Comparison of ENCODE assay signal across 8 cellular contexts in the genomic region with DNA sequence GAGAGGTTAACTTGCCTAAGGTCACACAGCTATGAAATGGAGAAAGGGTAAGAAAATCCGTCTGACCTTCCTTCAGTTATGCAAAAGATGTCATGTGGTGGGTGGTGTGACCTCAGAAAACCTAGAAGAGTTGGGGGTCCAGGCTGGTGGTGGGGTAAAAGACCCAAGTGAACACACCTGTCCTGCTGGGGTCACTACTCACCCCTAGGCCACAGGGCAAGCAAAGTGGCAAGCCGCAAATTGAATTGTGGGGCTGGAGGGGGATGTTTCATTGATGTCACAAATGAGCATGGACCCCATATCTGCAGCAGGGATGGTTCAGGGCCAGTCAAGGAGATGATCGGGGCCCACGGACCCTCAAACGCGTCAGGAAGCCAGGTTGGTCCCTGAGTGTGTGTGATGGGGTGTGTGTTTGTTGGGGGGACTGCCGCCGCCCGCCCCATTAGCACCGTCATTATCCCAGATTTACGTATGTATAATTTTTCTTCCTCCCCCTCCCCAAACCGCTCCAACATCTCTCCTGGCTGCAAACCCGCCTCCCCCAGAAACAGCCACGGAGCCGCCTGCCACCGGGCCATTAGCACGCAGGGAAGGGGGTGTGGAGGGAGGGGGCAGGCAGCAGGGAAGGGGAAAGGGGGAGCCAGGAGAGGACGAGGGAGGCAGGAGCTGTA.
DNase-seq lines count a peak whose midpoint lies in the region; ATAC-seq, FAIRE-seq and TF ChIP-seq lines count a peak whose summit lies in the region.
"Not testable (repeated sequence)": the region's sequence is repeated elsewhere in the genome, so short reads cannot be mapped to it uniquely, and the experiment has no call there.

No MANE protein-coding gene starts in this region.

- not testable (repeated sequence) for H3K27me3 ChIP-seq in BLaER1; K562 (ENCODE audit: control insufficient read depth in 2 of 2, insufficient read depth in 2 of 2, low read length in 2 of 2); osteoblast (ENCODE audit: insufficient read depth, low read length); stomach

- in situ Hi-C loops in K562 (cut with MboI) = not testable (repeated sequence)

- peak overlapping the region; percentile 63; the same call in 1 of the 2 replicates for H3K27ac ChIP-seq in BLaER1
- H3K27ac ChIP-seq in K562 (ENCODE audit: extremely low read depth, low read depth, low read length); osteoblast (ENCODE audit: low read depth, low read length); stomach: not testable (repeated sequence)

- not testable (repeated sequence) for TF ChIP-seq POLR2A in K562 (conservative IDR thresholded peaks at IDR 0.05); stomach (IDR thresholded peaks at IDR 0.05)

- peak overlapping the region; percentile 56; the same call in 1 of the 2 replicates for H3K4me3 ChIP-seq in BLaER1
- not testable (repeated sequence) for H3K4me3 ChIP-seq in K562; osteoblast (ENCODE audit: insufficient read depth, low read length)
- peak overlapping the region; percentile 54 for H3K4me3 ChIP-seq in fibroblast of villous mesenchyme (ENCODE audit: low read depth, low read length)
- peak overlapping the region; percentile 45 to 56 (median 52) for H3K4me3 ChIP-seq in stomach

- TF ChIP-seq EP300 in K562 (IDR thresholded peaks at IDR 0.05; ENCODE audit: low read length); stomach (IDR thresholded peaks at IDR 0.05): not testable (repeated sequence)

- 0 out of 2 replicates have a peak overlapping the region, but pooled peaks have one; percentile 31 for H2AFZ ChIP-seq in K562 (ENCODE audit: low read depth, low read length)
- not testable (repeated sequence) for H2AFZ ChIP-seq in osteoblast (ENCODE audit: low read length)

- H3K27me3 Mint-ChIP-seq in IgD-negative memory B cell; WTC11 (ENCODE audit: low read depth): not testable (repeated sequence)

- not testable (repeated sequence) for H4K20me1 ChIP-seq in BLaER1; K562 (replicated peaks; ENCODE audit: control insufficient read depth, insufficient read depth, low read length); osteoblast (ENCODE audit: insufficient read depth, low read length)

- H3K27ac Mint-ChIP-seq in IgD-negative memory B cell = peak overlapping the region in 1 of 3 donors; percentile 47
- H3K27ac Mint-ChIP-seq in WTC11 = peak overlapping the region; percentile 63

- H3K9me1 ChIP-seq in K562 (ENCODE audit: control insufficient read depth, insufficient read depth, low read length) = not testable (repeated sequence)

- not testable (repeated sequence) for TF ChIP-seq CTCF in WTC11 (IDR thresholded peaks at IDR 0.05); K562 (IDR thresholded peaks at IDR 0.05 in 2 of 3, conservative IDR thresholded peaks at IDR 0.05 in 1 of 3; ENCODE audit: insufficient read depth in 2 of 3, low read depth in 1 of 3, low read length in 3 of 3); fibroblast of villous mesenchyme (IDR thresholded peaks at IDR 0.05; ENCODE audit: insufficient read depth, low read depth, low read length); osteoblast (IDR thresholded peaks at IDR 0.05; ENCODE audit: extremely low read depth, low read depth, low read length); stomach (IDR thresholded peaks at IDR 0.05)

- TF ChIP-seq RAD21 in K562 (CRISPR knock-in tag; conservative IDR thresholded peaks at IDR 0.05 in 1 of 2, IDR thresholded peaks at IDR 0.05 in 1 of 2) = not testable (repeated sequence)

- H3K4me2 ChIP-seq in BLaER1 (peak overlapping the region; percentile 57), osteoblast (ENCODE audit: insufficient read depth, low read length) (peak overlapping the region; percentile 18)
- H3K4me2 ChIP-seq in K562 (ENCODE audit: insufficient read depth, low read length) = not testable (repeated sequence)

- not testable (repeated sequence) for FAIRE-seq in K562 (lab: Jason Lieb, UNC)

- DNase-seq in WTC11 (ENCODE audit: low spot score); K562 (ENCODE audit: extremely low read depth in 1 of 4, low spot score in 3 of 4); fibroblast of villous mesenchyme (ENCODE audit: low read depth); osteoblast (ENCODE audit: insufficient read length, low spot score, missing footprints); stomach: not testable (repeated sequence)
- peak; percentile 37 for DNase-seq in left kidney (ENCODE audit: low read depth, low spot score)

- intact Hi-C loops in K562 (cut with micrococcal nuclease); stomach (cut with DNase I; ENCODE audit: low total_unique reads): not testable (repeated sequence)

- H3K4me3 Mint-ChIP-seq in IgD-negative memory B cell (peak overlapping the region; percentile 16 to 76 (median 62)), WTC11 (peak overlapping the region; percentile 70)

- WGBS in K562 (ENCODE audit: insufficient coverage, low coverage, missing lambda C conversion rate) = 46% methylated on average over 8 of the region's 18 CpGs
- 44 to 52% (median 48%) methylated on average over 12 to 18 of the region's 18 CpGs for WGBS in stomach, 5 donors

- not testable (repeated sequence) for H3K4me1 Mint-ChIP-seq in IgD-negative memory B cell
- peaks cover 13% of the 10 kb centered on the region for H3K4me1 Mint-ChIP-seq in WTC11

- not testable (repeated sequence) for BruUV-seq in K562 (replicated peaks; lab: Mats Ljungman, UMichigan)

- POLR2A ChIA-PET in WTC11 (lab: Charles Lee); K562 (lab: Yijun Ruan, JAX): not testable (repeated sequence)

- H3K79me2 ChIP-seq in K562 (ENCODE audit: control insufficient read depth, insufficient read depth, low read length); osteoblast (ENCODE audit: insufficient read depth, low read length): not testable (repeated sequence)

- not testable (repeated sequence) for H3K36me3 ChIP-seq in BLaER1; K562 (ENCODE audit: control insufficient read depth, insufficient read depth, low read length); osteoblast (ENCODE audit: insufficient read depth, low read length); stomach

- not testable (repeated sequence) for H3K9me3 ChIP-seq in BLaER1; K562 (replicated peaks; ENCODE audit: control insufficient read depth, insufficient read depth, low read depth, low read length); osteoblast (ENCODE audit: low read depth, low read length); stomach

- H3K36me3 Mint-ChIP-seq in IgD-negative memory B cell, WTC11: not testable (repeated sequence)

- not testable (repeated sequence) for H3K4me1 ChIP-seq in BLaER1; K562 (replicated peaks in 1 of 2; ENCODE audit: control insufficient read depth in 2 of 2, insufficient read depth in 2 of 2, low read length in 2 of 2); osteoblast (ENCODE audit: insufficient read depth, low read length)
- peaks cover 0 to 11% (median 4%) of the 10 kb centered on the region in 4 donors for H3K4me1 ChIP-seq in stomach

- CTCF ChIA-PET in WTC11 (lab: Charles Lee); K562 (lab: Yijun Ruan, JAX; ENCODE audit: low intra/inter-chr PET ratio): not testable (repeated sequence)

- not testable (repeated sequence) for H3K9me3 Mint-ChIP-seq in IgD-negative memory B cell, WTC11

- not testable (repeated sequence) for H3K9ac ChIP-seq in BLaER1; K562 (ENCODE audit: insufficient read depth in 1 of 2, low read depth in 2 of 2, low read length in 2 of 2)

- peak; percentile 6 for ATAC-seq in WTC11
- ATAC-seq in K562 = not testable (repeated sequence)
